Comparison of ENCODE assay signal across 8 cellular contexts in genomic region chr3:9890249-9891071, GRCh38. TPM values are rescaled to one million over a fixed set of nuclear protein-coding genes. Genes with fewer than 3 reads are reported as not detected.
DNase-seq lines count a peak whose midpoint lies in the region; ATAC-seq and TF ChIP-seq lines count a peak whose summit lies in the region.

JAGN1 (plus strand) TSS chr3:9890610; CDS start chr3:9890723, 113 bp downstream.

- DNase-seq in D341Med (ENCODE audit: low spot score) (peak; percentile 96), PC-9 (peak; percentile 55 to 79), activated T-cell treated with anti-CD3 and anti-CD28 coated beads for 48 hours (ENCODE audit: low read depth) (peak; percentile 85), epithelial cell of proximal tubule (ENCODE audit: low read depth) (no peak), mucosa of gallbladder (ENCODE audit: low spot score) (peak; percentile 92)
- peak; percentile 83 to 86 for DNase-seq in stimulated activated CD8-positive, alpha-beta memory T cell treated with anti-CD3 and anti-CD28 coated beads, Interleukin-4, amount 100 ng/mL, for 1 hour (ENCODE audit: low read depth in 2 of 2, low spot score in 1 of 2)

- peak within 1 kb of the TSS; percentile 96 for H3K9ac ChIP-seq in HUES48 (ENCODE audit: low read depth, low read length)

- intact Hi-C loops in PC-9 (cut with micrococcal nuclease; ENCODE audit: unreplicated experiment), result no loop called here

- H3K36me3 ChIP-seq in HUES48 (ENCODE audit: control insufficient read depth, insufficient read depth, low read length) (peaks cover 20% of the 10 kb centered on the region), PC-9 (ENCODE audit: low read depth) (peaks cover 16% of the 10 kb centered on the region)

- H3F3A ChIP-seq in PC-9 (ENCODE audit: insufficient read depth, low read depth), result peaks cover 40% of the 10 kb centered on the region

- peak within 1 kb of the TSS; percentile 85 for H2AFZ ChIP-seq in PC-9

- CTCF ChIA-PET in PC-9 (lab: Charles Lee), result interaction anchor here (0.6 kb wide), 3 partner anchors 47 to 1318 kb away, joined by 4 to 9 read pairs (median 4); partner anchors contain the start of gene RPUSD3

- H3K27ac ChIP-seq in HUES48 (ENCODE audit: low read depth, low read length), result peak within 1 kb of the TSS; percentile 86
- peak within 1 kb of the TSS; percentile 72 for H3K27ac ChIP-seq in PC-9

- peak within 1 kb of the TSS; percentile 83 for H3K4me2 ChIP-seq in PC-9

- no peaks in the 10 kb centered on the region for H3K9me2 ChIP-seq in PC-9 (ENCODE audit: insufficient read depth)

- no peaks in the 10 kb centered on the region for H4K20me1 ChIP-seq in PC-9 (ENCODE audit: insufficient read depth)

- POLR2A ChIA-PET in PC-9 (lab: Charles Lee; ENCODE audit: unreplicated experiment), result interaction anchor here (0.6 to 0.7 kb wide), 3 partner anchors 11 to 86 kb away, joined by 3 to 13 read pairs (median 4); partner anchors contain the start of genes CIDEC and IL17RC

- no peak for TF ChIP-seq CTCF in PC-9 (conservative IDR thresholded peaks at IDR 0.05)
- TF ChIP-seq CTCF in epithelial cell of proximal tubule (conservative IDR thresholded peaks at IDR 0.05; ENCODE audit: low read depth, low read length), result no peak

- TSS peak; percentile 48 for BruUV-seq in PC-9 (replicated peaks; lab: Mats Ljungman, UMichigan)

- no peaks in the 10 kb centered on the region for H3K9me3 ChIP-seq in HUES48 (ENCODE audit: control insufficient read depth, insufficient read depth, low read length)
- no peaks in the 10 kb centered on the region for H3K9me3 ChIP-seq in PC-9 (ENCODE audit: insufficient read depth, low read depth)

- H3K79me2 ChIP-seq in PC-9 (ENCODE audit: low read depth), result peaks cover 38% of the 10 kb centered on the region

- ATAC-seq in GM21390 (IDR thresholded peaks at IDR 0.05; ENCODE audit: unreplicated experiment), result peak; percentile 83

- H3K27me3 ChIP-seq in HUES48 (ENCODE audit: control insufficient read depth, insufficient read depth, low read length), result no peaks in the 10 kb centered on the region; the same call in 1 of the 2 replicates
- no peaks in the 10 kb centered on the region for H3K27me3 ChIP-seq in PC-9 (ENCODE audit: insufficient read depth, low read depth)

- H3K4me3 ChIP-seq in HUES48 (ENCODE audit: low read depth, low read length), result peak within 1 kb of the TSS; percentile 98
- peak within 1 kb of the TSS; percentile 77 for H3K4me3 ChIP-seq in PC-9
- H3K4me3 ChIP-seq in epithelial cell of proximal tubule (ENCODE audit: low read depth, low read length), result peak within 1 kb of the TSS; percentile 95

- no peaks in the 10 kb centered on the region for H3K4me1 ChIP-seq in HUES48 (ENCODE audit: control insufficient read depth, insufficient read depth, low read length)
- peaks cover 32% of the 10 kb centered on the region for H3K4me1 ChIP-seq in PC-9 (replicated peaks; ENCODE audit: insufficient read depth)

RNA-seq across cellular contexts. Expression of gene JAGN1, which starts in this region (rescaled TPM):
- total RNA-seq in PC-9 (2021) (46.7 and 52.4 TPM in 2 replicates), epithelial cell of proximal tubule (27.8 and 39.1 TPM in 2 replicates), mucosa of gallbladder (30.7 TPM)
